ENCODE assay signal across 10 cellular contexts in the genomic region with DNA sequence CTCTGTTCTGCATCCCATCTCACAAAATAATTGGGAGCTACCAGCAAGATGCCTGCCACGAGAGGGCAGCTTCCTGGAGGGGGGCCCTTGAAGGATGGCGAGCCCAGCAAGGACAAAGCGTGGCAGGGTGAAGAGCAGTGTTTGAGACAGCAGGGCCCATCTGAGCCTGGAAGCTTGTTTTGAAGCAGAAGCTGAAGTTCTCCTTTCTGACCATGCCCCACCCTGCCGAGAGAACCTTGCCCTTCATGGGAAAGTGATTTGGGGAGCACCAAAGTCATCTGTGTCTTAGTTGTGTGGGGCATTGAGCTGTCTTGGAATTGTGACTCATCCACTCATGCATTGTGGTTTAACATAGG.
DNase-seq lines count a peak whose midpoint lies in the region; FAIRE-seq and TF ChIP-seq lines count a peak whose summit lies in the region.
"Had no signal": no experiment of that assay in that cellular context is flagged by ENCODE, and none has a peak within 500 bp of the region (broad histone marks: within the 10 kb centered on the region; RNA-seq: fewer than 3 reads in every experiment).

No MANE protein-coding gene starts in this region.

- H3K23ac ChIP-seq in H1 (ENCODE audit: insufficient read length) = no peak overlapping the region

- no peaks in the 10 kb centered on the region for H3K79me1 ChIP-seq in H1 (ENCODE audit: low read depth, low read length)

- no peaks in the 10 kb centered on the region for H3K4me1 ChIP-seq in H1 (replicated peaks in 1 of 4; ENCODE audit: control insufficient read depth in 3 of 4, insufficient read depth in 4 of 4, low read length in 3 of 4)
- H3K4me1 ChIP-seq in uterus = no peaks in the 10 kb centered on the region

- H3K18ac ChIP-seq in H1 (ENCODE audit: extremely low read depth, low read length) = no peak overlapping the region

- H3K36me3 Mint-ChIP-seq in activated CD4-positive, alpha-beta T cell treated with anti-CD3 and anti-CD28 coated beads, Interleukin-2, amount 10 ng/mL, durations not matched to agents 24 days and 14 days (ENCODE audit: low read depth) = no peaks in the 10 kb centered on the region
- H3K36me3 Mint-ChIP-seq in IgD-negative memory B cell (peaks cover 10% of the 10 kb centered on the region), immature natural killer cell (no peaks in the 10 kb centered on the region)

- H4K91ac ChIP-seq in H1 (replicated peaks; ENCODE audit: insufficient read length, low read length) = no peak overlapping the region

- H4K20me1 ChIP-seq in H1 (replicated peaks in 1 of 2; ENCODE audit: control insufficient read depth in 1 of 2, insufficient read depth in 2 of 2, low read length in 2 of 2) = no peaks in the 10 kb centered on the region

- H3K9me3 ChIP-seq in H1 (ENCODE audit: insufficient read depth in 2 of 2, low read depth in 1 of 2, low read length in 1 of 2) (no peaks in the 10 kb centered on the region), uterus (no peaks in the 10 kb centered on the region)

- H3K36me3 ChIP-seq in H1 (ENCODE audit: control insufficient read depth in 2 of 4, insufficient read depth in 4 of 4, low read length in 3 of 4) (no peaks in the 10 kb centered on the region), uterus (no peaks in the 10 kb centered on the region)

- H3K4me1 Mint-ChIP-seq in activated CD4-positive, alpha-beta T cell treated with anti-CD3 and anti-CD28 coated beads, Interleukin-2, amount 10 ng/mL, durations not matched to agents 24 days and 14 days = no peaks in the 10 kb centered on the region
- peaks cover 41 to 46% (median 44%) of the 10 kb centered on the region in 3 donors for H3K4me1 Mint-ChIP-seq in IgD-negative memory B cell
- no peaks in the 10 kb centered on the region for H3K4me1 Mint-ChIP-seq in immature natural killer cell

- no peaks in the 10 kb centered on the region for H3K27me3 ChIP-seq in H1 (replicated peaks in 1 of 4; ENCODE audit: control insufficient read depth in 3 of 4, extremely low read depth in 1 of 4, insufficient read depth in 3 of 4, low read length in 3 of 4)
- H3K27me3 ChIP-seq in uterus = no peaks in the 10 kb centered on the region

- TF ChIP-seq EP300 in H1 (IDR thresholded peaks at IDR 0.05; ENCODE audit: borderline replicate concordance in 1 of 2, low read depth in 2 of 2, low read length in 2 of 2) = no peak

- no peak overlapping the region for H3K4me2 ChIP-seq in H1 (ENCODE audit: insufficient read depth in 1 of 2, low read depth in 2 of 2, low read length in 2 of 2)

- no peak overlapping the region for H2BK12ac ChIP-seq in H1 (ENCODE audit: low read depth, low read length)

- H3K4me3 ChIP-seq in H1 (ENCODE audit: extremely low read depth in 1 of 4, insufficient read depth in 2 of 4, low read depth in 3 of 4, low read length in 4 of 4) (no peak overlapping the region), uterus (no peak overlapping the region)

- peaks cover 2% of the 10 kb centered on the region for H3K27me3 Mint-ChIP-seq in activated CD4-positive, alpha-beta T cell treated with anti-CD3 and anti-CD28 coated beads, Interleukin-2, amount 10 ng/mL, durations not matched to agents 24 days and 14 days
- H3K27me3 Mint-ChIP-seq in IgD-negative memory B cell (no peaks in the 10 kb centered on the region), immature natural killer cell (ENCODE audit: low read depth in 3 of 3) (peaks cover 0 to 4% (median 0%) of the 10 kb centered on the region in 3 donors)

- no peak overlapping the region for H2BK15ac ChIP-seq in H1 (ENCODE audit: low read length)

- H2AK5ac ChIP-seq in H1 (ENCODE audit: low read depth, low read length) = no peak overlapping the region

- TF ChIP-seq POLR2A in H1 (IDR thresholded peaks at IDR 0.05; ENCODE audit: control extremely low read depth in 1 of 2, low read depth in 2 of 2, low read length in 2 of 2) (no peak), uterus (IDR thresholded peaks at IDR 0.05) (no peak)

- TF ChIP-seq CTCF in H1 (IDR thresholded peaks at IDR 0.05; ENCODE audit: control extremely low read depth in 1 of 3, insufficient read depth in 1 of 3, low read depth in 1 of 3, low read length in 3 of 3) (peak; percentile 48 to 65 (median 61)), uterus (IDR thresholded peaks at IDR 0.05) (no peak)

- 0 out of 2 replicates have a peak overlapping the region, but pooled peaks have one; percentile 42 for H2AFZ ChIP-seq in H1 (ENCODE audit: low read length)

- no peak overlapping the region for H2BK20ac ChIP-seq in H1 (ENCODE audit: low read length)

- DNase-seq in activated CD4-positive, alpha-beta T cell treated with anti-CD3 and anti-CD28 coated beads, Interleukin-2, amount 10 ng/mL, durations not matched to agents 24 days and 14 days = peak; percentile 18
- DNase-seq in activated CD4-positive, alpha-beta T cell treated with anti-CD3 and anti-CD28 coated beads for 4 hours = no peak
- DNase-seq in H1 (ENCODE audit: low read depth in 1 of 2, low spot score in 2 of 2) (no peak), uterus (no peak), immature natural killer cell (no peak), SK-N-DZ (ENCODE audit: low spot score) (no peak), HuH-7 (ENCODE audit: low spot score) (no peak)
- DNase-seq: NCI-H1105 treated with DMSO at 0.1 percent for 48 hours had no signal

- no peak overlapping the region for H3K14ac ChIP-seq in H1 (ENCODE audit: insufficient read length)

- WGBS in H1 (ENCODE audit: extremely low coverage in 1 of 2, insufficient coverage in 1 of 2, insufficient read length in 1 of 2, insufficient replicate concordance in 2 of 2, low coverage in 1 of 2, low lambda C conversion rate in 2 of 2, missing lambda C conversion rate in 1 of 2), 2 experiments = 72% methylated on average over 4 of the region's 4 CpGs; no CpG with 5 or more reads in 1 of the 2 experiments

- intact Hi-C loops in activated CD4-positive, alpha-beta T cell treated with anti-CD3 and anti-CD28 coated beads, Interleukin-2, amount 10 ng/mL, durations not matched to agents 24 days and 14 days (cut with micrococcal nuclease) = no loop called here
- intact Hi-C loops in uterus (cut with DNase I; ENCODE audit: low total_unique reads) = no loop called here

- no peaks in the 10 kb centered on the region for H3K79me2 ChIP-seq in H1 (ENCODE audit: control insufficient read depth in 1 of 2, insufficient read depth in 2 of 2, low read length in 2 of 2)

- no peak overlapping the region for H3K4me3 Mint-ChIP-seq in activated CD4-positive, alpha-beta T cell treated with anti-CD3 and anti-CD28 coated beads, Interleukin-2, amount 10 ng/mL, durations not matched to agents 24 days and 14 days
- peak overlapping the region in 3 of 4 donors; percentile 9 to 81 (median 57) for H3K4me3 Mint-ChIP-seq in IgD-negative memory B cell
- H3K4me3 Mint-ChIP-seq in immature natural killer cell = no peak overlapping the region

- H3K4ac ChIP-seq in H1 (replicated peaks; ENCODE audit: insufficient read length, low read depth, low read length) = no peak overlapping the region

- H3K9ac ChIP-seq in H1 (replicated peaks in 1 of 4; ENCODE audit: extremely low read depth in 1 of 4, low read depth in 3 of 4, low read length in 3 of 4) = no peak overlapping the region

- no peaks in the 10 kb centered on the region for H3K23me2 ChIP-seq in H1 (ENCODE audit: low read depth, low read length)

- no peak overlapping the region for H4K8ac ChIP-seq in H1 (ENCODE audit: extremely low read depth, insufficient read depth, low read length)

- H2BK5ac ChIP-seq in H1 (ENCODE audit: low read depth, low read length) = no peak overlapping the region

- POLR2A ChIA-PET in H1 (lab: Charles Lee; ENCODE audit: partially characterized antibody) = interaction anchor here (0.7 kb wide), 1 partner anchor 213 kb away, joined by 3 read pairs; no protein-coding TSS in a partner anchor

- no peak for FAIRE-seq in H1 (lab: Jason Lieb, UNC)
- FAIRE-seq: A204.1 had no signal

- no peak overlapping the region for H2BK120ac ChIP-seq in H1 (replicated peaks; ENCODE audit: low read depth, low read length)

- H4K5ac ChIP-seq in H1 (ENCODE audit: insufficient read length, low read depth, low read length) = no peak overlapping the region

- TF ChIP-seq RAD21 in H1 (IDR thresholded peaks at IDR 0.05 in 1 of 2, conservative IDR thresholded peaks at IDR 0.05 in 1 of 2; ENCODE audit: low read depth in 2 of 2, low read length in 2 of 2) = peak; percentile 56 to 73

- CTCF ChIA-PET in H1 (lab: Charles Lee; ENCODE audit: partially characterized antibody) = interaction anchor here (0.5 to 1.9 kb wide), 28 partner anchors 9 to 244 kb away, joined by 3 to 9 read pairs (median 4); no protein-coding TSS in a partner anchor

- H3K27ac ChIP-seq in H1 (ENCODE audit: low read depth, low read length) (no peak overlapping the region), uterus (no peak overlapping the region)

- H3K9me3 Mint-ChIP-seq in activated CD4-positive, alpha-beta T cell treated with anti-CD3 and anti-CD28 coated beads, Interleukin-2, amount 10 ng/mL, durations not matched to agents 24 days and 14 days = no peaks in the 10 kb centered on the region
- peaks cover 0 to 5% (median 3%) of the 10 kb centered on the region in 3 donors for H3K9me3 Mint-ChIP-seq in IgD-negative memory B cell
- H3K9me3 Mint-ChIP-seq in immature natural killer cell = peaks cover 0 to 5% (median 0%) of the 10 kb centered on the region in 6 donors

- no peak overlapping the region for H3K56ac ChIP-seq in H1 (replicated peaks; ENCODE audit: insufficient read length, low read depth, low read length)

- H3K27ac Mint-ChIP-seq in activated CD4-positive, alpha-beta T cell treated with anti-CD3 and anti-CD28 coated beads, Interleukin-2, amount 10 ng/mL, durations not matched to agents 24 days and 14 days = no peak overlapping the region
- H3K27ac Mint-ChIP-seq in IgD-negative memory B cell = peak overlapping the region; percentile 70 to 98 (median 92)
- no peak overlapping the region for H3K27ac Mint-ChIP-seq in immature natural killer cell

TF ChIP-seq in H1, 55 proteins besides CTCF, POLR2A, EP300 and RAD21:
- TF ChIP-seq, protein P1, sequence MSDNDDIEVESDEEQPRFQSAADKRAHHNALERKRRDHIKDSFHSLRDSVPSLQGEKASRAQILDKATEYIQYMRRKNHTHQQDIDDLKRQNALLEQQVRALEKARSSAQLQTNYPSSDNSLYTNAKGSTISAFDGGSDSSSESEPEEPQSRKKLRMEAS (IDR thresholded peaks at IDR 0.05) = no peak
- TF ChIP-seq TEAD4 (IDR thresholded peaks at IDR 0.05; ENCODE audit: low read depth, low read length) (peak; percentile 91), YY1 (IDR thresholded peaks at IDR 0.05; ENCODE audit: low read depth, low read length) (peak; percentile 46; the same call in 1 of the 2 replicates)
TF ChIP-seq in H1: peak in this region for 2.

Comparison
In these comparisons a context has a peak if more than half of its experiments do, and no peak if none do; other contexts are left out.
1. H3K27ac Mint-ChIP-seq: peak in IgD-negative memory B cell (3 of 3); none in activated CD4-positive, alpha-beta T cell treated with anti-CD3 and anti-CD28 coated beads, Interleukin-2, amount 10 ng/mL, durations not matched to agents 24 days and 14 days (single experiment) and immature natural killer cell (0 of 6).
2. H3K4me3 Mint-ChIP-seq: peak in IgD-negative memory B cell (3 of 4); none in activated CD4-positive, alpha-beta T cell treated with anti-CD3 and anti-CD28 coated beads, Interleukin-2, amount 10 ng/mL, durations not matched to agents 24 days and 14 days (single experiment) and immature natural killer cell (0 of 5).
3. CTCF ChIP-seq: peak in H1 (3 of 3); none in uterus (0 of 4).